ENCODE assay signal across 37 cellular contexts in the genomic region with DNA sequence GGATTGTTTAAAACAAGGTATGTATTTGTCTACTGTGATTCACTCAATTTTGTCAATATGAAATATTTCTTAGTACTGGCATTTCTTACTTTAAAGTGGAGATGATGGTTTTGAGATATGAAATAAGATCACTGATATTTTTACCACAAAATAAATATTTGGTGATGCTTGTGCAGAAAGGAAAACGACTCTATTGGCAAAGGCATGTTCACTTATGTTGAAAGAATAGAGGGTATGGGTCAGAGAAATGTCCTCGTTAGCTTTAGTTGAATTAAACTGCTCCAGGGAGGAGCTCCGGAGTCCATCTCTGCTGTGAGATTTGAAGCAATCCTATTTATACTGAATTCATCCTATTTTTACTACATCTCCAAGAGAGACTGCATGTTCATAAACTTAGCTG.
"Had no signal": no experiment of that assay in that cellular context is flagged by ENCODE, and none has a peak within 500 bp of the region (broad histone marks: within the 10 kb centered on the region; RNA-seq: fewer than 3 reads in every experiment).

No MANE protein-coding gene starts in this region.

- FAIRE-seq: endometrium, endothelial cell of umbilical vein, frontal cortex had no signal

- H3K27ac ChIP-seq: breast epithelium, cardiac muscle cell, colonic mucosa, epithelial cell of prostate, esophagus squamous epithelium, WERI-Rb-1 had no signal

- H3K27me3 ChIP-seq: breast epithelium, cardiac muscle cell, colonic mucosa, esophagus squamous epithelium had no signal

- ATAC-seq: activated CD4-positive, CD25-positive, alpha-beta regulatory T cell treated with anti-CD3 and anti-CD28 coated beads, Interleukin-2, amount 50 U/mL, for 24 hours; activated CD8-positive, alpha-beta memory T cell treated with anti-CD3 and anti-CD28 coated beads, Interleukin-2, amount 10 ng/mL, durations not matched to agents 7 days and 5 days; activated CD8-positive, alpha-beta T cell treated with anti-CD3 and anti-CD28 coated beads, Interleukin-2, amount 10 ng/mL, durations not matched to agents 7 days and 5 days; activated naive CD4-positive, alpha-beta T cell treated with anti-CD3 and anti-CD28 coated beads, Interleukin-2, amount 50 U/mL, for 72 hours; T-helper 17 cell had no signal

- H3K4me3 ChIP-seq: breast epithelium, cardiac muscle cell, colonic mucosa, esophagus squamous epithelium had no signal

- H3K4me1 ChIP-seq: breast epithelium, colonic mucosa, esophagus squamous epithelium had no signal

- H3K4me1 Mint-ChIP-seq: activated B cell treated with CpG ODN at 0.5 μM for 24 hours; activated CD8-positive, alpha-beta memory T cell treated with anti-CD3 and anti-CD28 coated beads, Interleukin-2, amount 10 ng/mL, durations not matched to agents 7 days and 5 days; activated naive CD4-positive, alpha-beta T cell treated with anti-CD3 and anti-CD28 coated beads, Interleukin-2, amount 10 ng/mL, durations not matched to agents 7 days and 5 days; activated naive CD8-positive, alpha-beta T cell treated with anti-CD3 and anti-CD28 coated beads, Interleukin-2, amount 10 ng/mL, durations not matched to agents 7 days and 5 days; brain had no signal

- H3K4me3 Mint-ChIP-seq: activated B cell treated with CpG ODN at 0.5 μM for 24 hours; activated CD8-positive, alpha-beta memory T cell treated with anti-CD3 and anti-CD28 coated beads, Interleukin-2, amount 10 ng/mL, durations not matched to agents 7 days and 5 days; activated CD8-positive, alpha-beta T cell treated with anti-CD3 and anti-CD28 coated beads, Interleukin-2, amount 10 ng/mL, durations not matched to agents 7 days and 5 days; activated naive CD4-positive, alpha-beta T cell treated with anti-CD3 and anti-CD28 coated beads, Interleukin-2, amount 10 ng/mL, durations not matched to agents 7 days and 5 days; activated naive CD8-positive, alpha-beta T cell treated with anti-CD3 and anti-CD28 coated beads, Interleukin-2, amount 10 ng/mL, durations not matched to agents 7 days and 5 days; activated T-helper 1 cell treated with anti-CD3 and anti-CD28 coated beads, Interleukin-12 subunit alpha, Interleukin-12 subunit beta, Interleukin-2, Interleukin-4 antibody, amounts not matched to agents 30 ng/mL and 10 ng/mL and 1 ng/mL, durations not matched to agents 14 hours and 24 hours and 36 hours; brain; T-helper 17 cell; T-helper 2 cell treated with Interferon-gamma antibody and Interleukin-4, amounts not matched to agents 5 μg/mL and 100 μg/mL, for 36 hours had no signal

- DNase-seq: activated B cell treated with CpG ODN at 0.5 μM for 24 hours; activated CD4-positive, alpha-beta T cell treated with anti-CD3 and anti-CD28 coated beads for 48 hours; activated CD4-positive, alpha-beta T cell treated with anti-CD3 and anti-CD28 coated beads, Interleukin-2, amount 50 U/mL, for 1 hour; activated CD4-positive, alpha-beta T cell treated with anti-CD3 and anti-CD28 coated beads, Interleukin-2, amount 50 U/mL, for 48 hours; activated CD8-positive, alpha-beta memory T cell treated with anti-CD3 and anti-CD28 coated beads, Interleukin-2, amount 10 ng/mL, durations not matched to agents 7 days and 5 days; activated CD8-positive, alpha-beta memory T cell treated with anti-CD3 and anti-CD28 coated beads, Interleukin-2, amount 50 U/mL, for 4 hours; activated CD8-positive, alpha-beta T cell treated with anti-CD3 and anti-CD28 coated beads, Interleukin-2, amount 10 ng/mL, durations not matched to agents 7 days and 5 days; activated gamma-delta T cell; activated naive CD4-positive, alpha-beta T cell; activated naive CD4-positive, alpha-beta T cell treated with anti-CD3 and anti-CD28 coated beads, Interleukin-2, amount 10 ng/mL, durations not matched to agents 7 days and 5 days; activated naive CD8-positive, alpha-beta T cell treated with anti-CD3 and anti-CD28 coated beads, Interleukin-2, amount 10 ng/mL, durations not matched to agents 7 days and 5 days; activated T-cell treated with anti-CD3 and anti-CD28 coated beads, Interleukin-2, amount 50 U/mL, for 1 hour; activated T-cell treated with anti-CD3 and anti-CD28 coated beads, Interleukin-2, amount 50 U/mL, for 48 hours; amniotic stem cell; aorta; central memory CD4-positive, alpha-beta T cell; cerebellar nuclear complex; colonic mucosa; effector CD8-positive, alpha-beta T cell; esophagus squamous epithelium; foreskin fibroblast; head of caudate nucleus; T-helper 1 cell; T-helper 17 cell; T1000; WERI-Rb-1 had no signal

- H3K36me3 ChIP-seq: breast epithelium, cardiac muscle cell, colonic mucosa, esophagus squamous epithelium, WERI-Rb-1 had no signal

- H3K27ac Mint-ChIP-seq: activated B cell treated with CpG ODN at 0.5 μM for 24 hours; activated CD8-positive, alpha-beta memory T cell treated with anti-CD3 and anti-CD28 coated beads, Interleukin-2, amount 10 ng/mL, durations not matched to agents 7 days and 5 days; activated CD8-positive, alpha-beta T cell treated with anti-CD3 and anti-CD28 coated beads, Interleukin-2, amount 10 ng/mL, durations not matched to agents 7 days and 5 days; activated naive CD4-positive, alpha-beta T cell treated with anti-CD3 and anti-CD28 coated beads, Interleukin-2, amount 10 ng/mL, durations not matched to agents 7 days and 5 days; activated naive CD4-positive, alpha-beta T cell treated with anti-CD3 and anti-CD28 coated beads, Interleukin-2, amount 50 U/mL, for 72 hours; activated naive CD8-positive, alpha-beta T cell treated with anti-CD3 and anti-CD28 coated beads, Interleukin-2, amount 10 ng/mL, durations not matched to agents 7 days and 5 days; activated T-helper 1 cell treated with anti-CD3 and anti-CD28 coated beads, Interleukin-12 subunit alpha, Interleukin-12 subunit beta, Interleukin-2, Interleukin-4 antibody, amounts not matched to agents 30 ng/mL and 10 ng/mL and 1 ng/mL, durations not matched to agents 14 hours and 24 hours and 36 hours; brain; T-helper 17 cell; T-helper 2 cell treated with Interferon-gamma antibody and Interleukin-4, amounts not matched to agents 5 μg/mL and 100 μg/mL, for 36 hours had no signal

- H3K9me3 ChIP-seq: colonic mucosa, esophagus squamous epithelium had no signal

- H3K27me3 Mint-ChIP-seq: activated B cell treated with CpG ODN at 0.5 μM for 24 hours; activated CD8-positive, alpha-beta memory T cell treated with anti-CD3 and anti-CD28 coated beads, Interleukin-2, amount 10 ng/mL, durations not matched to agents 7 days and 5 days; activated naive CD4-positive, alpha-beta T cell treated with anti-CD3 and anti-CD28 coated beads, Interleukin-2, amount 10 ng/mL, durations not matched to agents 7 days and 5 days; activated naive CD8-positive, alpha-beta T cell treated with anti-CD3 and anti-CD28 coated beads, Interleukin-2, amount 10 ng/mL, durations not matched to agents 7 days and 5 days; brain; T-helper 17 cell had no signal
